10 cellular contexts compared by ENCODE assay signal in the genomic region with DNA sequence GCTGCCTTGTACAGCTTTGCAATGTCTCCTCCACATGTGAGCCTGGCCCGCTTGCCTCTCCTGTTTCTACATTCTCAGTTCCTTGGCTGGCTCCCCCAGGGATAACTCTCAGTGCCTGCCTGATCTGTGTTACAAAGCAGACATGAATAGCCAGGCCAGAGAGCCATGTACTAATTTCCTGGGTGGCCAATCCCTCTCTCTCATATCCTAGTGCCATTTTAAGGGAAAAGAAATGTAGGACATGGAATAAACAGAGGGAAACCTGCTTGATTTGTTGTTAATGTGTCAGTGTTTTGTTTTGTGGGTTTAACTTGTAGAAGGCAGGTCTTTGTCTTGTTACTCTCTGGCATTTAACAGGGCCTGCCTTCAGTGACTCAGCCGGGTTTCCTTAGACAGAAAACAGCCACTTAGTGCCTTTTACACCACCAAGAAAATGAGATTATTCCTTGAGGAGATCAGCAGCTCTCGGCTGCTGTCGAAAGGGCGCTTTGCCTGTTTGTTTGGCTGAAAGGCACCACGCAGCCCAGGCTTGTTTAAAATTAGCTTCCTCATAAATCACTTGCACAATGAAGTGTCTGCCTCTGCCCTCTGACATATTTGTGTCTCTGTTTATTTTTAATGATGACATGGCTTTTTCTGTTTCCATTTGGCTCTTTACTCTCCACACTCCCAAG.
DNase-seq lines count a peak whose midpoint lies in the region; FAIRE-seq and TF ChIP-seq lines count a peak whose summit lies in the region.
"Had no signal": no experiment of that assay in that cellular context is flagged by ENCODE, and none has a peak within 500 bp of the region (broad histone marks: within the 10 kb centered on the region; RNA-seq: fewer than 3 reads in every experiment).

No MANE protein-coding gene starts in this region.

- H3K4me3 Mint-ChIP-seq in immature natural killer cell, result no peak overlapping the region
- H3K4me3 Mint-ChIP-seq: B cell had no signal

- H3K23ac ChIP-seq in mesenchymal stem cell (ENCODE audit: low read length in 2 of 2), result no peak overlapping the region

- no peaks in the 10 kb centered on the region for H3K79me1 ChIP-seq in mesenchymal stem cell (replicated peaks; ENCODE audit: low read length, poor library complexity, severe bottlenecking)

- 2% methylated on average over 6 of the region's 6 CpGs for WGBS in mesenchymal stem cell

- H3K27ac Mint-ChIP-seq in immature natural killer cell, result no peak overlapping the region
- H3K27ac Mint-ChIP-seq: B cell had no signal

- peak overlapping the region in 1 of 2 experiments; percentile 82 for H2BK12ac ChIP-seq in mesenchymal stem cell (ENCODE audit: low read length in 2 of 2)

- H3K27me3 Mint-ChIP-seq in immature natural killer cell (ENCODE audit: low read depth in 3 of 3), result peaks cover 0 to 5% (median 0%) of the 10 kb centered on the region in 3 donors
- H3K27me3 Mint-ChIP-seq: B cell had no signal

- no peaks in the 10 kb centered on the region for H3K36me3 Mint-ChIP-seq in immature natural killer cell

- no peak for TF ChIP-seq CTCF in RWPE1 (conservative IDR thresholded peaks at IDR 0.05; ENCODE audit: low read depth)

- CTCF ChIA-PET in RWPE1 (lab: Yijun Ruan, JAX), result no interaction called here

- H3K36me3 ChIP-seq in mesenchymal stem cell (ENCODE audit: control insufficient read depth in 1 of 2, insufficient read depth in 2 of 2, low read depth in 1 of 2, low read length in 2 of 2), result no peaks in the 10 kb centered on the region

- H3K18ac ChIP-seq in mesenchymal stem cell (ENCODE audit: low read depth in 1 of 2, low read length in 2 of 2), result peak overlapping the region; percentile 1 to 77

- POLR2A ChIA-PET in RWPE1 (lab: Yijun Ruan, JAX; ENCODE audit: low non-redundant PET), result no interaction called here

- no peaks in the 10 kb centered on the region for H3K27me3 ChIP-seq in mesenchymal stem cell (ENCODE audit: control insufficient read depth in 1 of 2, insufficient read depth in 1 of 2, low read length in 2 of 2)

- H3K4me2 ChIP-seq in mesenchymal stem cell (ENCODE audit: low read length, poor library complexity, severe bottlenecking), result no peak overlapping the region

- H2AFZ ChIP-seq in mesenchymal stem cell (ENCODE audit: low read depth, low read length), result no peak overlapping the region

- peak overlapping the region in 1 of 2 experiments; percentile 39 for H3K4ac ChIP-seq in mesenchymal stem cell (ENCODE audit: low read depth in 1 of 2, low read length in 2 of 2)

- peak overlapping the region; percentile 57 for H4K8ac ChIP-seq in mesenchymal stem cell (ENCODE audit: low read length)

- no peak overlapping the region for H3K4me3 ChIP-seq in mesenchymal stem cell (ENCODE audit: insufficient read depth in 1 of 2, low read depth in 1 of 2, low read length in 2 of 2)

- peaks cover 2 to 13% (median 5%) of the 10 kb centered on the region in 6 donors for H3K9me3 Mint-ChIP-seq in immature natural killer cell

- peak; percentile 55 for FAIRE-seq in endometrium (lab: Jason Lieb, UNC)

- H2BK5ac ChIP-seq in mesenchymal stem cell (ENCODE audit: low read depth, low read length, poor library complexity, severe bottlenecking), result no peak overlapping the region

- H3K14ac ChIP-seq in mesenchymal stem cell (ENCODE audit: low read length in 2 of 2), result no peak overlapping the region

- DNase-seq in NCI-H1694 treated with DMSO at 0.1 percent for 48 hours (lab: John Stamatoyannopoulos, UW) (peak; percentile 6), NCI-H1694 (lab: John Stamatoyannopoulos, UW) (no peak), mesenchymal stem cell (peak; percentile 95), ureter (ENCODE audit: low spot score) (peak; percentile 56), RWPE1 (ENCODE audit: low spot score) (no peak), immature natural killer cell (no peak), NCI-H1930 (lab: John Stamatoyannopoulos, UW) (no peak)
- DNase-seq: activated CD8-positive, alpha-beta memory T cell treated with anti-CD3 and anti-CD28 coated beads, Interleukin-2, amount 50 U/mL, for 4 hours had no signal

- H4K91ac ChIP-seq in mesenchymal stem cell (ENCODE audit: low read length), result no peak overlapping the region

- H2BK120ac ChIP-seq in mesenchymal stem cell (ENCODE audit: low read depth, low read length), result peak overlapping the region; percentile 22

- peaks cover 4% of the 10 kb centered on the region for H3K9me3 ChIP-seq in mesenchymal stem cell (ENCODE audit: control insufficient read depth, low read length)

- no peak overlapping the region for H3K27ac ChIP-seq in mesenchymal stem cell (ENCODE audit: low read length, poor library complexity, severe bottlenecking)
- no peak overlapping the region for H3K27ac ChIP-seq in RWPE1

- no peak overlapping the region for H2BK15ac ChIP-seq in mesenchymal stem cell (ENCODE audit: low read depth, poor library complexity, severe bottlenecking)

- H2AK5ac ChIP-seq in mesenchymal stem cell (ENCODE audit: low read length, severe bottlenecking), result no peak overlapping the region

- H3K4me1 ChIP-seq in mesenchymal stem cell (ENCODE audit: control insufficient read depth, insufficient read depth, low read depth, low read length), result no peaks in the 10 kb centered on the region

- no peaks in the 10 kb centered on the region for H3K4me1 Mint-ChIP-seq in immature natural killer cell
- H3K4me1 Mint-ChIP-seq: B cell had no signal

- H3K9ac ChIP-seq in mesenchymal stem cell (ENCODE audit: low read length), result peak overlapping the region; percentile 81

Comparison
In these comparisons a context has a peak if more than half of its experiments do, and no peak if none do; other contexts are left out.
1. DNase-seq: peak in NCI-H1694 treated with DMSO at 0.1 percent for 48 hours (single experiment), mesenchymal stem cell (single experiment) and ureter (single experiment); none in NCI-H1694 (single experiment), RWPE1 (single experiment), immature natural killer cell (0 of 3) and NCI-H1930 (0 of 2).